1 cellular context compared by ENCODE assay signal in genomic region chr15:90209591-90209990, GRCh38.
TF ChIP-seq lines count a peak whose summit lies in the region.

No MANE protein-coding gene starts in this region.

TF ChIP-seq in GM12878, 131 proteins besides CTCF, POLR2A, EP300 and RAD21 (continued from another document and continues in another):
- TF ChIP-seq EZH2 (IDR thresholded peaks at IDR 0.05; ENCODE audit: borderline replicate concordance, control insufficient read depth, low read depth, low read length) (no peak), CBFB (IDR thresholded peaks at IDR 0.05; ENCODE audit: low read depth) (no peak), CBX5 (IDR thresholded peaks at IDR 0.05; ENCODE audit: low read depth) (no peak), NR2F1 (conservative IDR thresholded peaks at IDR 0.05) (no peak), HDGF (IDR thresholded peaks at IDR 0.05) (no peak), NFYA (IDR thresholded peaks at IDR 0.05; ENCODE audit: borderline replicate concordance, low read depth, low read length) (no peak), SUPT20H (IDR thresholded peaks at IDR 0.05; ENCODE audit: borderline replicate concordance, control insufficient read depth, low read depth, low read length) (no peak), ZNF622 (IDR thresholded peaks at IDR 0.05) (no peak), MTA3 (IDR thresholded peaks at IDR 0.05; ENCODE audit: borderline replicate concordance, low read length) (no peak), RELA (IDR thresholded peaks at IDR 0.05; ENCODE audit: borderline replicate concordance, partially characterized antibody) (peak; percentile 58), RBBP5 (conservative IDR thresholded peaks at IDR 0.05) (no peak), CUX1 (IDR thresholded peaks at IDR 0.05; ENCODE audit: insufficient replicate concordance, low read depth, low read length) (no peak), SIX5 (IDR thresholded peaks at IDR 0.05; ENCODE audit: low read depth, low read length, severe bottlenecking) (no peak), YY1 (IDR thresholded peaks at IDR 0.05; ENCODE audit: low read depth, low read length) (0 out of 2 replicates have a peak, but pooled peaks have one; percentile 14), ZNF687 (IDR thresholded peaks at IDR 0.05) (no peak), CREB1 (IDR thresholded peaks at IDR 0.05; ENCODE audit: low read depth) (no peak), CHD2 (IDR thresholded peaks at IDR 0.05; ENCODE audit: borderline replicate concordance, low read depth, low read length) (no peak), NRF1 (conservative IDR thresholded peaks at IDR 0.05; ENCODE audit: low read depth, low read length) (no peak), ZZZ3 (IDR thresholded peaks at IDR 0.05; ENCODE audit: control insufficient read depth, insufficient read length, low read depth) (no peak), CEBPZ (IDR thresholded peaks at IDR 0.05; ENCODE audit: low read depth, low read length) (no peak), DPF2 (IDR thresholded peaks at IDR 0.05) (peak; percentile 63), SREBF2 (IDR thresholded peaks at IDR 0.05; ENCODE audit: low read length) (no peak), PAX8 (IDR thresholded peaks at IDR 0.05) (no peak), FOXM1 (IDR thresholded peaks at IDR 0.05; ENCODE audit: low read depth, low read length) (no peak), ZSCAN29 (IDR thresholded peaks at IDR 0.05) (no peak), PKNOX1 (IDR thresholded peaks at IDR 0.05) (peak; percentile 7; the same call in 1 of the 2 replicates), KLF5 (IDR thresholded peaks at IDR 0.05; ENCODE audit: partially characterized antibody) (no peak), TARDBP (IDR thresholded peaks at IDR 0.05; ENCODE audit: borderline replicate concordance) (no peak), TCF3 (IDR thresholded peaks at IDR 0.05; ENCODE audit: borderline replicate concordance, insufficient read depth, low read depth, low read length) (no peak), MLLT1 (IDR thresholded peaks at IDR 0.05) (no peak), RB1 (IDR thresholded peaks at IDR 0.05; ENCODE audit: borderline replicate concordance) (no peak), TAF1 (IDR thresholded peaks at IDR 0.05; ENCODE audit: borderline replicate concordance, low read depth, low read length) (no peak), POU2F2 (IDR thresholded peaks at IDR 0.05; ENCODE audit: borderline replicate concordance, low read depth, low read length) (no peak), SMARCA5 (IDR thresholded peaks at IDR 0.05) (peak; percentile 79; the same call in 1 of the 2 replicates)
- TF ChIP-seq, protein P1, sequence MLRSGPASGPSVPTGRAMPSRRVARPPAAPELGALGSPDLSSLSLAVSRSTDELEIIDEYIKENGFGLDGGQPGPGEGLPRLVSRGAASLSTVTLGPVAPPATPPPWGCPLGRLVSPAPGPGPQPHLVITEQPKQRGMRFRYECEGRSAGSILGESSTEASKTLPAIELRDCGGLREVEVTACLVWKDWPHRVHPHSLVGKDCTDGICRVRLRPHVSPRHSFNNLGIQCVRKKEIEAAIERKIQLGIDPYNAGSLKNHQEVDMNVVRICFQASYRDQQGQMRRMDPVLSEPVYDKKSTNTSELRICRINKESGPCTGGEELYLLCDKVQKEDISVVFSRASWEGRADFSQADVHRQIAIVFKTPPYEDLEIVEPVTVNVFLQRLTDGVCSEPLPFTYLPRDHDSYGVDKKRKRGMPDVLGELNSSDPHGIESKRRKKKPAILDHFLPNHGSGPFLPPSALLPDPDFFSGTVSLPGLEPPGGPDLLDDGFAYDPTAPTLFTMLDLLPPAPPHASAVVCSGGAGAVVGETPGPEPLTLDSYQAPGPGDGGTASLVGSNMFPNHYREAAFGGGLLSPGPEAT (IDR thresholded peaks at IDR 0.05; ENCODE audit: low read depth), result peak; percentile 71
- TF ChIP-seq, protein P2, sequence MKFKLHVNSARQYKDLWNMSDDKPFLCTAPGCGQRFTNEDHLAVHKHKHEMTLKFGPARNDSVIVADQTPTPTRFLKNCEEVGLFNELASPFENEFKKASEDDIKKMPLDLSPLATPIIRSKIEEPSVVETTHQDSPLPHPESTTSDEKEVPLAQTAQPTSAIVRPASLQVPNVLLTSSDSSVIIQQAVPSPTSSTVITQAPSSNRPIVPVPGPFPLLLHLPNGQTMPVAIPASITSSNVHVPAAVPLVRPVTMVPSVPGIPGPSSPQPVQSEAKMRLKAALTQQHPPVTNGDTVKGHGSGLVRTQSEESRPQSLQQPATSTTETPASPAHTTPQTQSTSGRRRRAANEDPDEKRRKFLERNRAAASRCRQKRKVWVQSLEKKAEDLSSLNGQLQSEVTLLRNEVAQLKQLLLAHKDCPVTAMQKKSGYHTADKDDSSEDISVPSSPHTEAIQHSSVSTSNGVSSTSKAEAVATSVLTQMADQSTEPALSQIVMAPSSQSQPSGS (IDR thresholded peaks at IDR 0.05; ENCODE audit: low read length), result no peak
- TF ChIP-seq, protein P3, sequence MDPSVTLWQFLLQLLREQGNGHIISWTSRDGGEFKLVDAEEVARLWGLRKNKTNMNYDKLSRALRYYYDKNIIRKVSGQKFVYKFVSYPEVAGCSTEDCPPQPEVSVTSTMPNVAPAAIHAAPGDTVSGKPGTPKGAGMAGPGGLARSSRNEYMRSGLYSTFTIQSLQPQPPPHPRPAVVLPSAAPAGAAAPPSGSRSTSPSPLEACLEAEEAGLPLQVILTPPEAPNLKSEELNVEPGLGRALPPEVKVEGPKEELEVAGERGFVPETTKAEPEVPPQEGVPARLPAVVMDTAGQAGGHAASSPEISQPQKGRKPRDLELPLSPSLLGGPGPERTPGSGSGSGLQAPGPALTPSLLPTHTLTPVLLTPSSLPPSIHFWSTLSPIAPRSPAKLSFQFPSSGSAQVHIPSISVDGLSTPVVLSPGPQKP (IDR thresholded peaks at IDR 0.05; ENCODE audit: low read depth, low read length), result no peak
- TF ChIP-seq, protein P4, sequence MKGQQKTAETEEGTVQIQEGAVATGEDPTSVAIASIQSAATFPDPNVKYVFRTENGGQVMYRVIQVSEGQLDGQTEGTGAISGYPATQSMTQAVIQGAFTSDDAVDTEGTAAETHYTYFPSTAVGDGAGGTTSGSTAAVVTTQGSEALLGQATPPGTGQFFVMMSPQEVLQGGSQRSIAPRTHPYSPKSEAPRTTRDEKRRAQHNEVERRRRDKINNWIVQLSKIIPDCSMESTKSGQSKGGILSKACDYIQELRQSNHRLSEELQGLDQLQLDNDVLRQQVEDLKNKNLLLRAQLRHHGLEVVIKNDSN (IDR thresholded peaks at IDR 0.05; ENCODE audit: borderline replicate concordance, extremely low read length, insufficient read depth, low read depth, low read length), result no peak
- TF ChIP-seq, protein P5, sequence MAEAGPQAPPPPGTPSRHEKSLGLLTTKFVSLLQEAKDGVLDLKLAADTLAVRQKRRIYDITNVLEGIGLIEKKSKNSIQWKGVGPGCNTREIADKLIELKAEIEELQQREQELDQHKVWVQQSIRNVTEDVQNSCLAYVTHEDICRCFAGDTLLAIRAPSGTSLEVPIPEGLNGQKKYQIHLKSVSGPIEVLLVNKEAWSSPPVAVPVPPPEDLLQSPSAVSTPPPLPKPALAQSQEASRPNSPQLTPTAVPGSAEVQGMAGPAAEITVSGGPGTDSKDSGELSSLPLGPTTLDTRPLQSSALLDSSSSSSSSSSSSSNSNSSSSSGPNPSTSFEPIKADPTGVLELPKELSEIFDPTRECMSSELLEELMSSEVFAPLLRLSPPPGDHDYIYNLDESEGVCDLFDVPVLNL (IDR thresholded peaks at IDR 0.05; ENCODE audit: low read depth, low read length), result no peak
